Comparison of ENCODE assay signal across 29 cellular contexts in genomic region chr1:228042508-228042907, GRCh38. TPM values are rescaled to one million over a fixed set of nuclear protein-coding genes. Genes with fewer than 3 reads are reported as not detected.
"Had no signal": no experiment of that assay in that cellular context is flagged by ENCODE, and none has a peak within 500 bp of the region (broad histone marks: within the 10 kb centered on the region; RNA-seq: fewer than 3 reads in every experiment).

No MANE protein-coding gene starts in this region.

- H3K4me1 ChIP-seq: prostate gland had no signal

- FAIRE-seq: islet of Langerhans, kidney, pancreas, small intestine had no signal

- DNase-seq: hypothalamus; immature natural killer cell; kidney; left colon; left lung; lower lobe of right lung; mammary epithelial cell; mesenchymal stem cell; naive thymus-derived CD8-positive, alpha-beta T cell; nucleus accumbens; pancreas; retina; right cardiac atrium; sigmoid colon; small intestine; stimulated activated CD4-positive, alpha-beta T cell treated with anti-CD3 and anti-CD28 coated beads, Interleukin-4, amount 100 ng/mL, for 24 hours; stimulated activated naive CD4-positive, alpha-beta T cell; tibial artery; trophoblast cell had no signal

- H3K27ac ChIP-seq: left lung, lower lobe of right lung, pancreas, prostate gland, sigmoid colon, spleen, suprapubic skin, thoracic aorta, tibial artery, upper lobe of right lung had no signal

- H3K4me3 ChIP-seq: left lung, lower lobe of right lung, pancreas, prostate gland, sigmoid colon, spleen, suprapubic skin, thoracic aorta, tibial artery, upper lobe of right lung had no signal

- H3K9me3 ChIP-seq: left lung, lower lobe of right lung, pancreas, prostate gland, sigmoid colon, spleen, suprapubic skin, thoracic aorta, tibial artery, upper lobe of right lung had no signal

- H3K27me3 ChIP-seq: pancreas had no signal

- H3K36me3 ChIP-seq: left lung, lower lobe of right lung, pancreas, prostate gland, sigmoid colon, spleen, suprapubic skin, thoracic aorta, tibial artery, upper lobe of right lung had no signal

RNA-seq across cellular contexts. Expression of gene WNT3A, which starts 35.7 kb away (rescaled TPM):
- total RNA-seq: kidney; liver; mammary epithelial cell; naive thymus-derived CD8-positive, alpha-beta T cell; neural crest cell; osteoblast; pancreas; right cardiac atrium; sigmoid colon; spleen; subcutaneous adipose tissue; thoracic aorta had no signal
- polyA plus RNA-seq: immature natural killer cell; liver; naive thymus-derived CD8-positive, alpha-beta T cell; right cardiac atrium; small intestine; spleen had no signal
